ENCODE assay signal across 9 cellular contexts in the genomic region with DNA sequence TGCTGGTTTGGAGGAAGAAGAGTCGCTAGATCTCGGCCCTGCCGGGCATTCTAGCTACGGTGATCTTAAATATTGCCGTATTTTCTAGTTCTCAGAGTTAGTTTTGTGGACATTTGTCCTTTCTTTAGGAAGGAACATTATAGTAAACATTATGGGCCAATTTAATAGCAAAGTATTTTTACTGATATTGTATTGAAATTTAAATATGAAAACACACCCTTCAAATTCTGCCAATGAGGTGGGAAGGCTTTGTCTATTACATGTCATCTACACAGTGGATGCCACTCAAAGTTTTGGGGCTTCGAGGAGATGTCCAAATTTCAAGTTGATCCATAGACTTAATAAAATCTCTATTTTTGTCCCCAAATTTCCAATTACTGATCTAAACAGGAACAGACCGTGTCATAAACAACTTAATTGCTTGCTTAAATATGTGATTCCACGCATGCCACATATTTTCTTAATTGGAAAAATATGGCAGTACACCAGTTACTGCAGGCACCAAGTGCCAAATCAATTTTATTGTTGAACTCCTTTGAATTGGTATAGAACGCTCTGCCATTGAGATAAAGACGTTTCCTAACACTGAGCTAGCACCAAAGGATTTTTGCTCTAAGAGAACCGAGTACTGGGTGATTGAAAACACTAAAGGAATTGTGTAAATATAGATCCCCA. TPM values are rescaled to one million over a fixed set of nuclear protein-coding genes. Genes with fewer than 3 reads are reported as not detected.
DNase-seq lines count a peak whose midpoint lies in the region; ATAC-seq and TF ChIP-seq lines count a peak whose summit lies in the region.
"Had no signal": no experiment of that assay in that cellular context is flagged by ENCODE, and none has a peak within 500 bp of the region (broad histone marks: within the 10 kb centered on the region; RNA-seq: fewer than 3 reads in every experiment).

No MANE protein-coding gene starts in this region.

- peaks cover 8% of the 10 kb centered on the region for H3K36me3 Mint-ChIP-seq in T-helper 1 cell treated with Interleukin-12 subunit alpha and Interleukin-12 subunit beta and Interleukin-4 antibody, amounts not matched to agents 30 μg/mL and 1 μg/mL, for 36 hours (ENCODE audit: low read depth)

- peaks cover 32% of the 10 kb centered on the region for H3K4me1 Mint-ChIP-seq in T-helper 1 cell treated with Interleukin-12 subunit alpha and Interleukin-12 subunit beta and Interleukin-4 antibody, amounts not matched to agents 30 μg/mL and 1 μg/mL, for 36 hours (ENCODE audit: low read depth)

- H3K36me3 ChIP-seq in OCI-LY7 (ENCODE audit: insufficient read depth, low read length) (no peaks in the 10 kb centered on the region), left lung (no peaks in the 10 kb centered on the region)
- H3K36me3 ChIP-seq: Peyer's patch had no signal

- H3K4me3 ChIP-seq in OCI-LY7 (ENCODE audit: low read depth, low read length, poor library complexity, severe bottlenecking) (no peak overlapping the region), skin epidermis (peak overlapping the region; percentile 29 to 58 (median 44)), left lung (no peak overlapping the region)

- POLR2A ChIA-PET in OCI-LY7 (lab: Charles Lee): no interaction called here

- intact Hi-C loops in OCI-LY7 (cut with micrococcal nuclease; ENCODE audit: unreplicated experiment): loop anchor here (5.0 kb wide), 1 partner anchor 538 kb away; a partner anchor contains a TSS
- intact Hi-C loops in left lung (cut with DNase I): no loop called here

- no TSS peak for BruUV-seq in OCI-LY7 (replicated peaks; lab: Mats Ljungman, UMichigan)

- TF ChIP-seq CTCF in OCI-LY7 (conservative IDR thresholded peaks at IDR 0.05; ENCODE audit: low read length) (no peak), left lung (IDR thresholded peaks at IDR 0.05) (no peak)

- H3K27me3 ChIP-seq in left lung: peaks cover 96 to 100% of the 10 kb centered on the region in 2 donors

- H3K27ac Mint-ChIP-seq in T-helper 1 cell treated with Interleukin-12 subunit alpha and Interleukin-12 subunit beta and Interleukin-4 antibody, amounts not matched to agents 30 μg/mL and 1 μg/mL, for 36 hours: peak overlapping the region; percentile 57

- H3K4me1 ChIP-seq in OCI-LY7 (ENCODE audit: insufficient read depth, low read length, poor library complexity, severe bottlenecking): peaks cover 23% of the 10 kb centered on the region
- H3K4me1 ChIP-seq in left lung: peaks cover 8 to 46% of the 10 kb centered on the region in 2 donors

- peaks cover 93% of the 10 kb centered on the region for H3K27me3 Mint-ChIP-seq in T-helper 1 cell treated with Interleukin-12 subunit alpha and Interleukin-12 subunit beta and Interleukin-4 antibody, amounts not matched to agents 30 μg/mL and 1 μg/mL, for 36 hours (ENCODE audit: low read depth)

- CTCF ChIA-PET in OCI-LY7 (lab: Charles Lee; ENCODE audit: unreplicated experiment): no interaction called here

- H4K20me1 ChIP-seq in OCI-LY7 (ENCODE audit: insufficient read depth, low read length): no peaks in the 10 kb centered on the region

- DNase-seq in T-helper 1 cell (no peak), OCI-LY7 (ENCODE audit: low spot score) (no peak), erythroblast (lab: John Stamatoyannopoulos, UW) (peak; percentile 30 to 53), left lung (no peak)

- H3K9me3 Mint-ChIP-seq in T-helper 1 cell treated with Interleukin-12 subunit alpha and Interleukin-12 subunit beta and Interleukin-4 antibody, amounts not matched to agents 30 μg/mL and 1 μg/mL, for 36 hours: no peaks in the 10 kb centered on the region

- H3K9me2 ChIP-seq in OCI-LY7 (ENCODE audit: insufficient read depth, low read length): no peaks in the 10 kb centered on the region

- H3K4me3 Mint-ChIP-seq in T-helper 1 cell treated with Interleukin-12 subunit alpha and Interleukin-12 subunit beta and Interleukin-4 antibody, amounts not matched to agents 30 μg/mL and 1 μg/mL, for 36 hours: peak overlapping the region; percentile 44

- no peak overlapping the region for H2AFZ ChIP-seq in OCI-LY7 (ENCODE audit: low read length)

- no peak for TF ChIP-seq POLR2A in erythroblast (IDR thresholded peaks at IDR 0.05; ENCODE audit: low read length)

- no peak overlapping the region for H3K27ac ChIP-seq in OCI-LY7 (ENCODE audit: low read depth, low read length, poor library complexity, severe bottlenecking)
- H3K27ac ChIP-seq in skin epidermis: peak overlapping the region in 13 of 21 experiments; percentile 24 to 85 (median 74)
- H3K27ac ChIP-seq in left lung: no peak overlapping the region
- H3K27ac ChIP-seq: Peyer's patch had no signal

- H3K9me3 ChIP-seq in OCI-LY7 (ENCODE audit: low read length) (no peaks in the 10 kb centered on the region), left lung (no peaks in the 10 kb centered on the region)
- H3K9me3 ChIP-seq: Peyer's patch had no signal

- peaks cover 4% of the 10 kb centered on the region; the same call in 1 of the 2 replicates for H3K79me2 ChIP-seq in OCI-LY7 (ENCODE audit: insufficient read depth, low read depth, low read length)

- no peak for ATAC-seq in left lung
- ATAC-seq in HG03520 (IDR thresholded peaks at IDR 0.05; ENCODE audit: unreplicated experiment): no peak
- no peak for ATAC-seq in HG02840 (IDR thresholded peaks at IDR 0.05; ENCODE audit: low FRiP score, unreplicated experiment)

- peak overlapping the region; percentile 10; the same call in 1 of the 2 replicates for H3K4me2 ChIP-seq in OCI-LY7 (ENCODE audit: low read length)

RNA-seq across cellular contexts. Expression of a gene that starts 1.7 kb away (rescaled TPM):
- total RNA-seq in OCI-LY7 (2014; rRNA removed; shearing (Covaris generic)): 0.33 and 0.57 TPM in 2 replicates
- total RNA-seq in OCI-LY7 (2022): 1.2 and 1.9 TPM in 2 replicates
- total RNA-seq in left lung: under 1 TPM; 0.09 to 0.21 TPM
- total RNA-seq: Peyer's patch had no signal

RNA-seq across cellular contexts. Expression of a gene that starts 5.4 kb away (rescaled TPM):
- total RNA-seq in OCI-LY7 (2014; rRNA removed; shearing (Covaris generic)): 78.1 and 97.4 TPM in 2 replicates
- 76.3 and 77.7 TPM in 2 replicates for total RNA-seq in OCI-LY7 (2022)
- 10 to 100 TPM; 25.2 to 26.3 TPM for total RNA-seq in left lung

Comparison
In these comparisons a context has a peak if more than half of its experiments do, and no peak if none do; other contexts are left out.
1. DNase-seq: peak in erythroblast (2 of 2); none in T-helper 1 cell (0 of 5), OCI-LY7 (single experiment) and left lung (0 of 2).
2. H3K27ac ChIP-seq: peak in skin epidermis (13 of 21); none in OCI-LY7 (single experiment) and left lung (0 of 2).
3. H3K4me3 ChIP-seq: peak in skin epidermis (7 of 7); none in OCI-LY7 (single experiment) and left lung (0 of 2).